1 cellular context compared by ENCODE assay signal in the genomic region with DNA sequence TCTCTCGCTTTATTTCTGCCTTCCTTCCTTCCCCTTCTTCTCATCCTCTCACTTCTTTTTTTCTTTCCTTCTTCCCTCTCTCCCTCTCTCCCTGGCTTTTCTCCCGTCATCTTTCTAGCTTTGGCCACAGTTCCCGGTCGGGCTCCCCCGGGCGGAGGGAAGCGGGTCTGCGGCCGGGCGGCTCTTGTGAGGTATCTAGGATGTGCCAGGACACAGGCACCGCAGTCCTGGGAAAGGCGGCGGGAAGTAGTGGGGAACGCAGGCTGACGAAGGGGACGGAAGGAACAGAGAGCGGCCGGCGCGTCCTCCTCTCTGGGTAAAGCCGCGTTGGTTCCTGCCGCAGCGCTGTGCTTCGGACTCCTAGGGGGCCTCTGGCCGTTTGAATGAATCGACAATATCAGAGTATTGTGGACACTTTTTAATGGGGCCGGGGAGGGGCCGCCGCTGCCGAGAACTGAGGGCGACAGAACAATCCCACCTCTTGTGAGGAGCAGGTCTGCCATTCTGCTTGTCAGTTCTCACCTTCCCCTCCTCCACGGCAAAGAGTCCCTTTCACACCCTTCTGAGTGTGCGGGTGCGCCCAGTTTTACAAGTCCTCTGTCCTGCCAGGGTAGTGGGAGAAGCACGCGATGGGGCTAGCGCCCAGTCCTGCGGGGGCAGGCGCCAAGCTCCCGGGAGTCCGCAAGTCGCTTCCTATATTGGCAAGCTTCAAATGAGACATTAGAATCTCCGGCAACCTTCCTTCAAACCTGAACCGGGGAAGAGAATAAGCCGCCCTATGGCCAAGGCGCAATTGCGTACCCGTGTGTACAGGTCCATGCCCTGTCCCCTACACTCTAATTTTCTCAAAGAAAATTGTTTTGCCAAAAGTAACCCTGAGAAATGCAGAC.
TF ChIP-seq lines count a peak whose summit lies in the region.

No MANE protein-coding gene starts in this region.

TF ChIP-seq in SK-N-SH, 30 proteins besides CTCF, POLR2A, EP300 and RAD21 (continued from another document):
- TF ChIP-seq ELF1 (IDR thresholded peaks at IDR 0.05) (peak; percentile 23; the same call in 1 of the 2 replicates), SMC3 (IDR thresholded peaks at IDR 0.05; ENCODE audit: low read depth, low read length) (peak; percentile 71)
- TF ChIP-seq, protein P1, sequence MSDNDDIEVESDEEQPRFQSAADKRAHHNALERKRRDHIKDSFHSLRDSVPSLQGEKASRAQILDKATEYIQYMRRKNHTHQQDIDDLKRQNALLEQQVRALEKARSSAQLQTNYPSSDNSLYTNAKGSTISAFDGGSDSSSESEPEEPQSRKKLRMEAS (IDR thresholded peaks at IDR 0.05; ENCODE audit: low read depth) = 0 out of 2 replicates have a peak, but pooled peaks have one; percentile 17
